Comparison of ENCODE assay signal across 8 cellular contexts in genomic region chr4:56976878-56977320, GRCh38. TPM values are rescaled to one million over a fixed set of nuclear protein-coding genes. Genes with fewer than 3 reads are reported as not detected.
A peak's percentile ranks its signal among the peaks of the same experiment; 100 is the strongest.
DNase-seq lines count a peak whose midpoint lies in the region; ATAC-seq and TF ChIP-seq lines count a peak whose summit lies in the region.

No MANE protein-coding gene starts in this region.

- peak overlapping the region; percentile 96 to 100 (median 99) for H3K4me3 Mint-ChIP-seq in CD4-positive, alpha-beta memory T cell
- H3K4me3 Mint-ChIP-seq in stimulated activated naive B cell treated with anti-CD40 and anti-IgM and Interleukin-4, amounts not matched to agents 10 μg/mL and 1 μg/mL and 100 μg/mL, for 72 hours, result peak overlapping the region; percentile 85 to 99

- peak overlapping the region in 1 of 2 experiments; percentile 86 for H3K18ac ChIP-seq in mesenchymal stem cell (ENCODE audit: low read depth in 1 of 2, low read length in 2 of 2)

- peaks cover 0 to 9% (median 0%) of the 10 kb centered on the region in 8 donors for H3K9me3 Mint-ChIP-seq in CD4-positive, alpha-beta memory T cell
- peaks cover 0 to 2% of the 10 kb centered on the region in 2 donors for H3K9me3 Mint-ChIP-seq in stimulated activated naive B cell treated with anti-CD40 and anti-IgM and Interleukin-4, amounts not matched to agents 10 μg/mL and 1 μg/mL and 100 μg/mL, for 72 hours

- DNase-seq in CD4-positive, alpha-beta memory T cell, result peak; percentile 52 to 71 (median 60)
- peak; percentile 68 for DNase-seq in colonic mucosa
- peak; percentile 28 for DNase-seq in mesenchymal stem cell
- DNase-seq in stimulated activated naive B cell treated with anti-CD40 and anti-IgM and Interleukin-4, amounts not matched to agents 10 μg/mL and 1 μg/mL and 100 μg/mL, for 72 hours, result peak; percentile 41
- no peak for DNase-seq in amniotic stem cell (lab: John Stamatoyannopoulos, UW)

- H3K14ac ChIP-seq in mesenchymal stem cell (ENCODE audit: low read length in 2 of 2), result peak overlapping the region in 1 of 2 experiments; percentile 4

- peak; percentile 48 for TF ChIP-seq CTCF in VCaP (conservative IDR thresholded peaks at IDR 0.05)
- no peak for TF ChIP-seq CTCF in colonic mucosa (IDR thresholded peaks at IDR 0.05)

- H3K27ac Mint-ChIP-seq in CD4-positive, alpha-beta memory T cell, result peak overlapping the region; percentile 93 to 99 (median 98)
- peak overlapping the region; percentile 99 for H3K27ac Mint-ChIP-seq in stimulated activated naive B cell treated with anti-CD40 and anti-IgM and Interleukin-4, amounts not matched to agents 10 μg/mL and 1 μg/mL and 100 μg/mL, for 72 hours

- peak overlapping the region; percentile 84 for H2AFZ ChIP-seq in mesenchymal stem cell (ENCODE audit: low read depth, low read length)

- H3K9ac ChIP-seq in colonic mucosa (ENCODE audit: low read depth in 2 of 2, low read length in 2 of 2) (peak overlapping the region; percentile 72 to 95), mesenchymal stem cell (ENCODE audit: low read length) (peak overlapping the region; percentile 94)

- peak overlapping the region; percentile 81 for H3K4me2 ChIP-seq in mesenchymal stem cell (ENCODE audit: low read length, poor library complexity, severe bottlenecking)

- H2BK120ac ChIP-seq in mesenchymal stem cell (ENCODE audit: low read depth, low read length), result no peak overlapping the region

- intact Hi-C loops in CD4-positive, alpha-beta memory T cell (cut with micrococcal nuclease), result loop anchor here (1.0 to 5.0 kb wide), 9 partner anchors 69 to 1580 kb away; partner anchors contain the start of genes AASDH, CEP135, CLOCK and EXOC1
- intact Hi-C loops in colonic mucosa (cut with DNase I), result no loop called here

- peaks cover 10% of the 10 kb centered on the region for H3K79me1 ChIP-seq in mesenchymal stem cell (replicated peaks; ENCODE audit: low read length, poor library complexity, severe bottlenecking)

- CTCF ChIA-PET in CD4-positive, alpha-beta memory T cell (lab: Charles Lee; ENCODE audit: partially characterized antibody), result interaction anchor here (1.0 to 3.6 kb wide), 15 partner anchors 10 to 1431 kb away, joined by 3 to 24 read pairs (median 4); partner anchors contain the start of genes AASDH, CEP135, PAICS and PPAT

- H3K27ac ChIP-seq in CD4-positive, alpha-beta memory T cell (ENCODE audit: low read depth, low read length), result peak overlapping the region; percentile 85
- H3K27ac ChIP-seq in VCaP (peak overlapping the region; percentile 88), colonic mucosa (peak overlapping the region; percentile 95), mesenchymal stem cell (ENCODE audit: low read length, poor library complexity, severe bottlenecking) (peak overlapping the region; percentile 74)

- H2BK5ac ChIP-seq in mesenchymal stem cell (ENCODE audit: low read depth, low read length, poor library complexity, severe bottlenecking), result no peak overlapping the region

- WGBS in mesenchymal stem cell, result under 1% methylated on average over 45 of the region's 45 CpGs

- H3K4me1 Mint-ChIP-seq in CD4-positive, alpha-beta memory T cell, result peaks cover 25 to 80% (median 45%) of the 10 kb centered on the region in 4 donors
- H3K4me1 Mint-ChIP-seq in stimulated activated naive B cell treated with anti-CD40 and anti-IgM and Interleukin-4, amounts not matched to agents 10 μg/mL and 1 μg/mL and 100 μg/mL, for 72 hours, result peaks cover 26 to 49% of the 10 kb centered on the region in 2 donors

- no peak overlapping the region for H2BK15ac ChIP-seq in mesenchymal stem cell (ENCODE audit: low read depth, poor library complexity, severe bottlenecking)

- H3K4me3 ChIP-seq in CD4-positive, alpha-beta memory T cell (ENCODE audit: low read length in 2 of 2), result peak overlapping the region; percentile 96 to 100
- peak overlapping the region; percentile 94 for H3K4me3 ChIP-seq in colonic mucosa
- H3K4me3 ChIP-seq in mesenchymal stem cell (ENCODE audit: insufficient read depth in 1 of 2, low read depth in 1 of 2, low read length in 2 of 2), result peak overlapping the region; percentile 84 to 95

- ATAC-seq in GM19395 (IDR thresholded peaks at IDR 0.05; ENCODE audit: unreplicated experiment) (peak; percentile 25), HG03520 (IDR thresholded peaks at IDR 0.05; ENCODE audit: unreplicated experiment) (peak; percentile 26)
- ATAC-seq in stimulated activated naive B cell treated with anti-CD40 and anti-IgM and Interleukin-4, amounts not matched to agents 10 μg/mL and 1 μg/mL and 100 μg/mL, for 72 hours (replicated peaks), result peak; percentile 33 to 37

- H3K36me3 ChIP-seq in CD4-positive, alpha-beta memory T cell (ENCODE audit: insufficient read depth, low read length), result peaks cover 21% of the 10 kb centered on the region
- H3K36me3 ChIP-seq in colonic mucosa (peaks cover 14% of the 10 kb centered on the region), mesenchymal stem cell (ENCODE audit: control insufficient read depth in 1 of 2, insufficient read depth in 2 of 2, low read depth in 1 of 2, low read length in 2 of 2) (peaks cover 17 to 34% of the 10 kb centered on the region in 2 experiments)

- H2BK12ac ChIP-seq in mesenchymal stem cell (ENCODE audit: low read length in 2 of 2), result no peak overlapping the region

- H3K9me3 ChIP-seq in CD4-positive, alpha-beta memory T cell (ENCODE audit: control insufficient read depth in 1 of 2, low read length in 2 of 2), result no peaks in the 10 kb centered on the region
- H3K9me3 ChIP-seq in colonic mucosa, result no peaks in the 10 kb centered on the region
- peaks cover 4% of the 10 kb centered on the region for H3K9me3 ChIP-seq in mesenchymal stem cell (ENCODE audit: control insufficient read depth, low read length)

- POLR2A ChIA-PET in CD4-positive, alpha-beta memory T cell (lab: Charles Lee; ENCODE audit: partially characterized antibody), result interaction anchor here (1.2 to 4.7 kb wide), 12 partner anchors 12 to 1431 kb away, joined by 3 to 192 read pairs (median 6); partner anchors contain the start of genes AASDH, CEP135, PAICS and PPAT

- no peaks in the 10 kb centered on the region for H3K27me3 ChIP-seq in CD4-positive, alpha-beta memory T cell (ENCODE audit: insufficient read depth, low read length)
- H3K27me3 ChIP-seq in colonic mucosa, result no peaks in the 10 kb centered on the region
- no peaks in the 10 kb centered on the region for H3K27me3 ChIP-seq in mesenchymal stem cell (ENCODE audit: control insufficient read depth in 1 of 2, insufficient read depth in 1 of 2, low read length in 2 of 2)

- H4K8ac ChIP-seq in mesenchymal stem cell (ENCODE audit: low read length), result no peak overlapping the region

- no peak overlapping the region for H4K91ac ChIP-seq in mesenchymal stem cell (ENCODE audit: low read length)

- H3K36me3 Mint-ChIP-seq in CD4-positive, alpha-beta memory T cell, result peaks cover 23 to 50% of the 10 kb centered on the region in 2 donors
- peaks cover 26 to 46% of the 10 kb centered on the region in 2 donors for H3K36me3 Mint-ChIP-seq in stimulated activated naive B cell treated with anti-CD40 and anti-IgM and Interleukin-4, amounts not matched to agents 10 μg/mL and 1 μg/mL and 100 μg/mL, for 72 hours

- peak overlapping the region in 1 of 2 experiments; percentile 20 for H3K4ac ChIP-seq in mesenchymal stem cell (ENCODE audit: low read depth in 1 of 2, low read length in 2 of 2)

- peaks cover 51% of the 10 kb centered on the region for H3K4me1 ChIP-seq in CD4-positive, alpha-beta memory T cell (ENCODE audit: insufficient read depth, low read length)
- H3K4me1 ChIP-seq in colonic mucosa, result peaks cover 11% of the 10 kb centered on the region
- peaks cover 16% of the 10 kb centered on the region for H3K4me1 ChIP-seq in mesenchymal stem cell (ENCODE audit: control insufficient read depth, insufficient read depth, low read depth, low read length)

- H3K27me3 Mint-ChIP-seq in CD4-positive, alpha-beta memory T cell, result no peaks in the 10 kb centered on the region
- no peaks in the 10 kb centered on the region for H3K27me3 Mint-ChIP-seq in stimulated activated naive B cell treated with anti-CD40 and anti-IgM and Interleukin-4, amounts not matched to agents 10 μg/mL and 1 μg/mL and 100 μg/mL, for 72 hours

- H3K23ac ChIP-seq in mesenchymal stem cell (ENCODE audit: low read length in 2 of 2), result peak overlapping the region in 1 of 2 experiments; percentile 57

- H2AK5ac ChIP-seq in mesenchymal stem cell (ENCODE audit: low read length, severe bottlenecking), result no peak overlapping the region

RNA-seq across cellular contexts. Expression of gene NOA1, which starts 0.5 kb away (rescaled TPM):
- total RNA-seq in CD4-positive, alpha-beta memory T cell, result 10 to 100 TPM; 20.1 to 20.4 TPM
- polyA plus RNA-seq in CD4-positive, alpha-beta memory T cell, result 10 to 100 TPM; 17.5 to 21.6 TPM
- 10 to 100 TPM; 26.9 to 28.1 TPM for total RNA-seq in colonic mucosa
- 12.4 TPM for polyA plus RNA-seq in mesenchymal stem cell (2013, experiment 1 of 2)
- 12.6 TPM for polyA plus RNA-seq in mesenchymal stem cell (2013, experiment 2 of 2)

RNA-seq across cellular contexts. Expression of gene POLR2B, which starts 1.8 kb away (rescaled TPM):
- 100 to 1,000 TPM; 127 to 136 TPM for total RNA-seq in CD4-positive, alpha-beta memory T cell
- 10 to 100 TPM; 53.6 to 69.8 TPM for polyA plus RNA-seq in CD4-positive, alpha-beta memory T cell
- total RNA-seq in colonic mucosa, result 10 to 100 TPM; 70.2 to 79.3 TPM
- 57.0 TPM for polyA plus RNA-seq in mesenchymal stem cell (2013, experiment 1 of 2)
- polyA plus RNA-seq in mesenchymal stem cell (2013, experiment 2 of 2), result 58.9 TPM
